Comparison of ENCODE assay signal across 9 cellular contexts in the genomic region with DNA sequence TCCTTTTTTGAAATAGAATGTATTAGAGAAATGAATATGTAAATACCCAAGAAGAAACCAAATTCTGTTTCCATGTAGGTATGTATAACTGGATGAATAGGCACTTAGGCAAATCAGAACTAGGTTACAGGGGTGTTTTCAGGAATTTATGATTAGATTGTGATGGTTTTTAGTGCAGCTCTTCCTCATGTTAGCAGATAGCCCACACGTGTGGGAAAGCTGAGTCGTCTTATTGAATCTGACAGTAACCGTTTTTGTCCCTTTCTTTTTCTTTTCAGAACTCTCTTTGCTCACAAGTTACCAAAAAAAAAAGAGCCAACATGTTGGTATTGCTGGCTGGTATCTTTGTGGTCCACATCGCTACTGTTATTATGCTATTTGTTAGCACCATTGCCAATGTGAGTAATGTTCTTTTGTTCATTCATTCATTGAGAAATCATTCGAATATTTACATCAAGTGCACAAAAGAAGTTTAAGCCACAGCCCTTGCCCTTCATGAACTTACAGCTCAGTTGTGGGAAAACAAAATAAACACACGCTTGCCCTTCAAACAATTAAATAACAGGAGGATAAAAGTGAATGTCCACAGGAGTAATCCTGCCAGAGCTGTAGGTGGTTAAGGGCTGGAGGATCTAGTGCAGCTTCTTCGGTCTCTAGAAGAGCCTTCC. TPM values are rescaled to one million over a fixed set of nuclear protein-coding genes. Genes with fewer than 3 reads are reported as not detected.
DNase-seq lines count a peak whose midpoint lies in the region; ATAC-seq and TF ChIP-seq lines count a peak whose summit lies in the region.
"Had no signal": no experiment of that assay in that cellular context is flagged by ENCODE, and none has a peak within 500 bp of the region (broad histone marks: within the 10 kb centered on the region; RNA-seq: fewer than 3 reads in every experiment).

No MANE protein-coding gene starts in this region.

- H4K20me1 ChIP-seq in HCT116 (ENCODE audit: insufficient read depth): no peaks in the 10 kb centered on the region

- H3K27me3 ChIP-seq in ACC112 (ENCODE audit: insufficient read depth, low read length) (no peaks in the 10 kb centered on the region), HCT116 (ENCODE audit: insufficient read depth, low read length) (no peaks in the 10 kb centered on the region)
- H3K27me3 ChIP-seq: body of pancreas had no signal

- H3K9me3 Mint-ChIP-seq in activated naive CD4-positive, alpha-beta T cell treated with anti-CD3 and anti-CD28 coated beads, Interleukin-2, amount 50 U/mL, for 72 hours: no peaks in the 10 kb centered on the region

- POLR2A ChIA-PET in HCT116 (lab: Charles Lee): interaction anchor here (1.0 to 1.9 kb wide), 4 partner anchors 15 to 187 kb away, joined by 3 to 11 read pairs (median 4); partner anchors contain the start of gene EMP1

- H3K4me1 ChIP-seq in ACC112 (ENCODE audit: control insufficient read depth, insufficient read depth, low read length, unreplicated experiment): peaks cover 59% of the 10 kb centered on the region
- peaks cover 40 to 60% of the 10 kb centered on the region in 2 experiments for H3K4me1 ChIP-seq in HCT116 (ENCODE audit: control insufficient read depth in 1 of 2, insufficient read depth in 2 of 2, low read length in 2 of 2)
- peaks cover 8% of the 10 kb centered on the region for H3K4me1 ChIP-seq in mucosa of descending colon (ENCODE audit: low read depth)

- H3K27ac ChIP-seq in ACC112 (ENCODE audit: low read depth, low read length) (peak overlapping the region; percentile 99), HCT116 (ENCODE audit: low read depth, low read length) (peak overlapping the region; percentile 4; the same call in 1 of the 2 replicates)
- H3K27ac ChIP-seq: body of pancreas had no signal

- CTCF ChIA-PET in HCT116 (lab: Charles Lee): interaction anchor here (0.7 to 3.8 kb wide), 27 partner anchors 8 to 956 kb away, joined by 3 to 27 read pairs (median 5); partner anchors contain the start of gene EMP1

- H3K79me2 ChIP-seq in ACC112 (ENCODE audit: control insufficient read depth, insufficient read depth, low read length, unreplicated experiment) (peaks cover 76% of the 10 kb centered on the region), HCT116 (ENCODE audit: insufficient read depth, low read length) (peaks cover 65% of the 10 kb centered on the region)

- peak overlapping the region; percentile 41 to 90 for H3K27ac Mint-ChIP-seq in activated naive CD4-positive, alpha-beta T cell treated with anti-CD3 and anti-CD28 coated beads, Interleukin-2, amount 50 U/mL, for 72 hours

- TF ChIP-seq RAD21 in HCT116 (IDR thresholded peaks at IDR 0.05; ENCODE audit: low read depth): peak; percentile 1; the same call in 1 of the 2 replicates

- H3K9me3 ChIP-seq in HCT116 (ENCODE audit: control insufficient read depth in 1 of 2, insufficient read depth in 1 of 2, low read depth in 1 of 2, low read length in 2 of 2) (no peaks in the 10 kb centered on the region), mucosa of descending colon (no peaks in the 10 kb centered on the region)
- H3K9me3 ChIP-seq: body of pancreas had no signal

- no peak for TF ChIP-seq POLR2A in HCT116 (IDR thresholded peaks at IDR 0.05; ENCODE audit: borderline replicate concordance, extremely low read depth, insufficient read depth, insufficient read length)

- intact Hi-C loops in HCT116 (cut with micrococcal nuclease) (loop anchor here (2.0 kb wide), 1 partner anchor 225 kb away; no protein-coding TSS in a partner anchor), mucosa of descending colon (cut with DNase I, micrococcal nuclease) (no loop called here)

- RAD21 ChIA-PET in HCT116 (lab: Charles Lee; ENCODE audit: low non-redundant PET in 1 of 2, low total read pairs in 2 of 2, uncharacterized antibody in 2 of 2, unreplicated experiment in 2 of 2): interaction anchor here (0.7 to 1.9 kb wide), 10 partner anchors 109 to 812 kb away, joined by 3 to 14 read pairs (median 4); partner anchors contain the start of gene FAM234B (in 1 of the 2)

- H3K9ac ChIP-seq in HCT116 (ENCODE audit: low read length): peak overlapping the region; percentile 40

- ATAC-seq in HCT116: peak; percentile 58
- ATAC-seq in activated naive CD4-positive, alpha-beta T cell treated with anti-CD3 and anti-CD28 coated beads, Interleukin-2, amount 50 U/mL, for 72 hours: peak; percentile 12 to 78
- no peak for ATAC-seq in GM21786 (IDR thresholded peaks at IDR 0.05; ENCODE audit: unreplicated experiment)
- ATAC-seq in mucosa of descending colon: no peak

- no peak overlapping the region for H3K4me3 ChIP-seq in ACC112 (ENCODE audit: low read depth, low read length)
- H3K4me3 ChIP-seq in HCT116 (replicated peaks in 1 of 2; ENCODE audit: low read depth in 1 of 2, low read length in 2 of 2): no peak overlapping the region; a peak in 1 of 4 replicates
- H3K4me3 ChIP-seq in mucosa of descending colon: no peak overlapping the region
- H3K4me3 ChIP-seq: body of pancreas had no signal

- peaks cover 49% of the 10 kb centered on the region for H3K36me3 ChIP-seq in ACC112 (ENCODE audit: insufficient read depth, low read length)
- peaks cover 0 to 35% of the 10 kb centered on the region in 2 experiments; a peak in 2 of 4 replicates for H3K36me3 ChIP-seq in HCT116 (ENCODE audit: control insufficient read depth in 1 of 2, insufficient read depth in 2 of 2, low read length in 2 of 2)
- no peaks in the 10 kb centered on the region for H3K36me3 ChIP-seq in mucosa of descending colon (ENCODE audit: low read depth)

- no peak overlapping the region for H2AFZ ChIP-seq in ACC112 (ENCODE audit: low read length, unreplicated experiment)
- H2AFZ ChIP-seq in HCT116 (ENCODE audit: low read depth, low read length, poor library complexity, severe bottlenecking): no peak overlapping the region

- H3K4me2 ChIP-seq in HCT116 (ENCODE audit: low read length): peak overlapping the region; percentile 68

- no peaks in the 10 kb centered on the region for H3K9me2 ChIP-seq in HCT116 (ENCODE audit: insufficient read depth)

- no peak for DNase-seq in HCT116 (ENCODE audit: low read depth, low spot score)
- DNase-seq in activated naive CD4-positive, alpha-beta T cell treated with anti-CD3 and anti-CD28 coated beads, Interleukin-2, amount 50 U/mL, for 72 hours (ENCODE audit: low spot score in 2 of 2): no peak
- DNase-seq in iris pigment epithelial cell (ENCODE audit: low read depth): peak; percentile 72
- no peak for DNase-seq in NCI-H446 treated with DMSO at 0.1 percent for 48 hours (lab: John Stamatoyannopoulos, UW)
- no peak for DNase-seq in AG08395 (ENCODE audit: low spot score)
- DNase-seq in mucosa of descending colon: no peak

- no peaks in the 10 kb centered on the region for H3K36me3 Mint-ChIP-seq in activated naive CD4-positive, alpha-beta T cell treated with anti-CD3 and anti-CD28 coated beads, Interleukin-2, amount 50 U/mL, for 72 hours

- no peak for TF ChIP-seq CTCF in HCT116 (IDR thresholded peaks at IDR 0.05 in 2 of 3, conservative IDR thresholded peaks at IDR 0.05 in 1 of 3; ENCODE audit: borderline replicate concordance in 1 of 3, insufficient read depth in 1 of 3, low read depth in 2 of 3, low read length in 2 of 3)
- no peak for TF ChIP-seq CTCF in mucosa of descending colon (IDR thresholded peaks at IDR 0.05)

- BruUV-seq in HCT116 (replicated peaks; lab: Mats Ljungman, UMichigan): no TSS peak

TF ChIP-seq in HCT116, 20 proteins besides CTCF, POLR2A, EP300 and RAD21 (continues in another document):
- TF ChIP-seq CEBPB (IDR thresholded peaks at IDR 0.05; ENCODE audit: low read depth) (no peak), EZH2phosphoT487 (IDR thresholded peaks at IDR 0.05; ENCODE audit: borderline replicate concordance) (no peak), ZNF274 (IDR thresholded peaks at IDR 0.05; ENCODE audit: low read depth, low read length) (no peak), ZFX (IDR thresholded peaks at IDR 0.05) (no peak), EGR1 (IDR thresholded peaks at IDR 0.05; ENCODE audit: low read depth) (no peak), POLR2AphosphoS5 (IDR thresholded peaks at IDR 0.05; ENCODE audit: low read depth, low read length) (no peak), SIN3A (IDR thresholded peaks at IDR 0.05; ENCODE audit: low read depth) (no peak), SRF (IDR thresholded peaks at IDR 0.05; ENCODE audit: low read depth) (no peak), JUND (IDR thresholded peaks at IDR 0.05) (no peak), ATF3 (IDR thresholded peaks at IDR 0.05) (no peak), TCF7L2 (IDR thresholded peaks at IDR 0.05; ENCODE audit: borderline replicate concordance, extremely low read depth, insufficient read depth, insufficient read length) (no peak), MAX (IDR thresholded peaks at IDR 0.05) (no peak), FOSL1 (IDR thresholded peaks at IDR 0.05; ENCODE audit: low read depth) (no peak), YY1 (IDR thresholded peaks at IDR 0.05; ENCODE audit: extremely low read depth, insufficient replicate concordance, low read depth, low read length) (no peak)
- TF ChIP-seq, protein P1, sequence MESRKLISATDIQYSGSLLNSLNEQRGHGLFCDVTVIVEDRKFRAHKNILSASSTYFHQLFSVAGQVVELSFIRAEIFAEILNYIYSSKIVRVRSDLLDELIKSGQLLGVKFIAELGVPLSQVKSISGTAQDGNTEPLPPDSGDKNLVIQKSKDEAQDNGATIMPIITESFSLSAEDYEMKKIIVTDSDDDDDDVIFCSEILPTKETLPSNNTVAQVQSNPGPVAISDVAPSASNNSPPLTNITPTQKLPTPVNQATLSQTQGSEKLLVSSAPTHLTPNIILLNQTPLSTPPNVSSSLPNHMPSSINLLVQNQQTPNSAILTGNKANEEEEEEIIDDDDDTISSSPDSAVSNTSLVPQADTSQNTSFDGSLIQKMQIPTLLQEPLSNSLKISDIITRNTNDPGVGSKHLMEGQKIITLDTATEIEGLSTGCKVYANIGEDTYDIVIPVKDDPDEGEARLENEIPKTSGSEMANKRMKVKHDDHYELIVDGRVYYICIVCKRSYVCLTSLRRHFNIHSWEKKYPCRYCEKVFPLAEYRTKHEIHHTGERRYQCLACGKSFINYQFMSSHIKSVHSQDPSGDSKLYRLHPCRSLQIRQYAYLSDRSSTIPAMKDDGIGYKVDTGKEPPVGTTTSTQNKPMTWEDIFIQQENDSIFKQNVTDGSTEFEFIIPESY (IDR thresholded peaks at IDR 0.05; ENCODE audit: extremely low read depth, insufficient replicate concordance, low read length): no peak

RNA-seq across cellular contexts. Expression of gene EMP1, which starts 14.8 kb away (rescaled TPM):
- 110 TPM for total RNA-seq in HCT116 (2021; ENCODE audit: unreplicated experiment)
- polyA plus RNA-seq in HCT116 (2012): 170 and 244 TPM in 2 replicates
- total RNA-seq in activated naive CD4-positive, alpha-beta T cell treated with anti-CD3 and anti-CD28 coated beads, Interleukin-2, amount 50 U/mL, for 72 hours: 1 to 10 TPM; 1.4 to 9.2 TPM
- total RNA-seq in mucosa of descending colon: 100 to 1,000 TPM; 245 to 680 (median 667) TPM

Comparison
In these comparisons a context has a peak if more than half of its experiments do, and no peak if none do; other contexts are left out.
1. ATAC-seq: peak in HCT116 (single experiment) and activated naive CD4-positive, alpha-beta T cell treated with anti-CD3 and anti-CD28 coated beads, Interleukin-2, amount 50 U/mL, for 72 hours (2 of 2); none in GM21786 (single experiment) and mucosa of descending colon (single experiment).
2. RNA of gene EMP1, which starts 14.8 kb away (total RNA-seq): 245 to 680 TPM in mucosa of descending colon and 110 TPM in HCT116 (single experiment); 1.4 to 9.2 TPM in activated naive CD4-positive, alpha-beta T cell treated with anti-CD3 and anti-CD28 coated beads, Interleukin-2, amount 50 U/mL, for 72 hours; every median in the first group is over 10 times any median in the second.